Comparison of ENCODE assay signal across 1 cellular context in the genomic region with DNA sequence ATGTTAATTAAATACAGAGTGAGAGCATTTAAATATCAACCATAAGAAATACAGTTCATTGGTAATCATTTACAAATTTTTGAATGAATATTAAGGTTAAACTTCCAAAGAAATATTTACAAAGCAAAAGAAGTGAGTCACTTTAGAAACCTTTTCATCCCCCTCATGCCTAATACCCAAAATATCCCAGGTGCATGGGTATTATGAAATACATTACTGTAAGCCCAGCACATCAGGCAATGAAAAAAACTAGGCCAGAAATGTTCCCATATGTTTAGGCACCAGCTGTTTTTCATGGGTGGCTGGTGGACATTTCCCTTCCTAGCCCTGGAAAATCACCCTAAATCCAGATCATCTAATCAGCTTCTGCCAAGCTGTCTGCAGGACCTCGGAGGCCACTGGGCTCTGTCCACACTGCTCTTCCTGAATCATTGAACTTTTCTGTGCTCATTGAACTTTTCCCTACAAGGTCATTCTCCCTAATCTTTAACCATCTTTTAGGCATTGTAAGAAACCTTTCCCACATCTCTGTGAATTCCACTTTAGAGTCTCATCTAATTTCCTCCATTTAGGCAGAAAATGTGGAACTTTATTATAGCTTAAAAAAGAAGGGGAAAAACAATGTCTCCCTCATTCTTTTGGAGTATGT.
TF ChIP-seq lines count a peak whose summit lies in the region.

No MANE protein-coding gene starts in this region.

TF ChIP-seq in HepG2, 621 proteins besides CTCF, POLR2A, EP300 and RAD21 (continued from another document):
- TF ChIP-seq, protein P1, sequence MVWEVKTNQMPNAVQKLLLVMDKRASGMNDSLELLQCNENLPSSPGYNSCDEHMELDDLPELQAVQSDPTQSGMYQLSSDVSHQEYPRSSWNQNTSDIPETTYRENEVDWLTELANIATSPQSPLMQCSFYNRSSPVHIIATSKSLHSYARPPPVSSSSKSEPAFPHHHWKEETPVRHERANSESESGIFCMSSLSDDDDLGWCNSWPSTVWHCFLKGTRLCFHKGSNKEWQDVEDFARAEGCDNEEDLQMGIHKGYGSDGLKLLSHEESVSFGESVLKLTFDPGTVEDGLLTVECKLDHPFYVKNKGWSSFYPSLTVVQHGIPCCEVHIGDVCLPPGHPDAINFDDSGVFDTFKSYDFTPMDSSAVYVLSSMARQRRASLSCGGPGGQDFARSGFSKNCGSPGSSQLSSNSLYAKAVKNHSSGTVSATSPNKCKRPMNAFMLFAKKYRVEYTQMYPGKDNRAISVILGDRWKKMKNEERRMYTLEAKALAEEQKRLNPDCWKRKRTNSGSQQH (CRISPR knock-in tag; IDR thresholded peaks at IDR 0.05; ENCODE audit: low read depth), result no peak
- TF ChIP-seq ZNF17 (CRISPR knock-in tag; IDR thresholded peaks at IDR 0.05), result no peak
- TF ChIP-seq NONO (IDR thresholded peaks at IDR 0.05), result no peak
- TF ChIP-seq NONO (CRISPR knock-in tag; conservative IDR thresholded peaks at IDR 0.05), result no peak
- TF ChIP-seq ZNF235 (CRISPR knock-in tag; IDR thresholded peaks at IDR 0.05; ENCODE audit: borderline replicate concordance), result no peak
- no peak for TF ChIP-seq ATF4 (CRISPR knock-in tag; IDR thresholded peaks at IDR 0.05)
- TF ChIP-seq DNMT1 (CRISPR knock-in tag; IDR thresholded peaks at IDR 0.05), result no peak
- TF ChIP-seq ZNF234 (CRISPR knock-in tag; conservative IDR thresholded peaks at IDR 0.05), result no peak
- no peak for TF ChIP-seq ZNF430 (CRISPR knock-in tag; IDR thresholded peaks at IDR 0.05)
- TF ChIP-seq ELF3 (CRISPR knock-in tag; IDR thresholded peaks at IDR 0.05), result peak; percentile 55; the same call in 1 of the 2 replicates
- TF ChIP-seq ETV5 (CRISPR knock-in tag; IDR thresholded peaks at IDR 0.05; ENCODE audit: borderline replicate concordance), result peak; percentile 62; the same call in 1 of the 2 replicates
- TF ChIP-seq ZNF282 (IDR thresholded peaks at IDR 0.05; ENCODE audit: partially characterized antibody), result no peak
